1 cellular context compared by ENCODE assay signal in the genomic region with DNA sequence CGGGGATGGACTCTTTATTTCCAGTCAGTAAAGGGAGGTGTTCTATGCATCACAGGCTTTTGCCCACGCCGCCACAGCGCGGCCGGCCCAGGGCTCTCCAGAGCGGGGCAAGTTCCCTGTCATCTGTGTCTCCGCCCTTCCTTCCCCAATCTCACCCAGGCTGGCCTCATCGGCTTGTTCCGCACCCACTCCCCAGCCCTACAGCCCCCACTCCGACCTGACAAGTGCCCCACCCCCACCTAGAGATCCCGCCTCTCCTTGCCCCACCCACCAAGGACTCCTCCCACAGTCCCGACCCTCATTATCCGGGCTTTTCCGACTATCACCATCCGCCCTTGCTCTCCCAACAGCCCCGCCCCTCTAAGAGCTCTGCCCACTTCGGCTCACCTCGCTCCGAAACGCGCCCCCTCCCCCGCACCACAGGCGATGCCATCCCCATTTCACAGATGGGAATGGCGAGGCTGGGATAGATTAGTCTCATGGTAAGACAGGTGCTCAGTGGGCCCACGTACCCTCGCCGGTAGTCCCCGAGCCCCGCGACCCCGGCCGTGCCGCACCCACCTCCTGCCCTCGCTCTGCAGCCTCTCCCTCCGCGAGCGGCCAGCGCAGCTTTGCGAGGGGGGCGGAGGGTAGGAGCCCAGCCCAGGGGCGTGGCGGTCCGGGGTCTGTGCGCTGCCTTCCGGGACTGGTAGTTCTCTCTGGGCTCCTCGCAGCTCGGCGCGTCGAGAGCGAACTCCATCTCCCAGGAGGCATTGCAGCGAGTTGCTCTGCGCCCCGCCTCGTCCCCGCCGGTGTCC.
TF ChIP-seq lines count a peak whose summit lies in the region.

A gene with protein sequence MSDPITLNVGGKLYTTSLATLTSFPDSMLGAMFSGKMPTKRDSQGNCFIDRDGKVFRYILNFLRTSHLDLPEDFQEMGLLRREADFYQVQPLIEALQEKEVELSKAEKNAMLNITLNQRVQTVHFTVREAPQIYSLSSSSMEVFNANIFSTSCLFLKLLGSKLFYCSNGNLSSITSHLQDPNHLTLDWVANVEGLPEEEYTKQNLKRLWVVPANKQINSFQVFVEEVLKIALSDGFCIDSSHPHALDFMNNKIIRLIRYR (minus strand): TSS at position 615 of the 797 bp plus-strand sequence. CDS start 14,072 bp downstream, outside the sequence.

TF ChIP-seq in HepG2, 621 proteins besides CTCF, POLR2A, EP300 and RAD21 (continued from another document and continues in another):
- TF ChIP-seq, protein P1, sequence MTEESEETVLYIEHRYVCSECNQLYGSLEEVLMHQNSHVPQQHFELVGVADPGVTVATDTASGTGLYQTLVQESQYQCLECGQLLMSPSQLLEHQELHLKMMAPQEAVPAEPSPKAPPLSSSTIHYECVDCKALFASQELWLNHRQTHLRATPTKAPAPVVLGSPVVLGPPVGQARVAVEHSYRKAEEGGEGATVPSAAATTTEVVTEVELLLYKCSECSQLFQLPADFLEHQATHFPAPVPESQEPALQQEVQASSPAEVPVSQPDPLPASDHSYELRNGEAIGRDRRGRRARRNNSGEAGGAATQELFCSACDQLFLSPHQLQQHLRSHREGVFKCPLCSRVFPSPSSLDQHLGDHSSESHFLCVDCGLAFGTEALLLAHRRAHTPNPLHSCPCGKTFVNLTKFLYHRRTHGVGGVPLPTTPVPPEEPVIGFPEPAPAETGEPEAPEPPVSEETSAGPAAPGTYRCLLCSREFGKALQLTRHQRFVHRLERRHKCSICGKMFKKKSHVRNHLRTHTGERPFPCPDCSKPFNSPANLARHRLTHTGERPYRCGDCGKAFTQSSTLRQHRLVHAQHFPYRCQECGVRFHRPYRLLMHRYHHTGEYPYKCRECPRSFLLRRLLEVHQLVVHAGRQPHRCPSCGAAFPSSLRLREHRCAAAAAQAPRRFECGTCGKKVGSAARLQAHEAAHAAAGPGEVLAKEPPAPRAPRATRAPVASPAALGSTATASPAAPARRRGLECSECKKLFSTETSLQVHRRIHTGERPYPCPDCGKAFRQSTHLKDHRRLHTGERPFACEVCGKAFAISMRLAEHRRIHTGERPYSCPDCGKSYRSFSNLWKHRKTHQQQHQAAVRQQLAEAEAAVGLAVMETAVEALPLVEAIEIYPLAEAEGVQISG (CRISPR knock-in tag; IDR thresholded peaks at IDR 0.05): peak; percentile 64
- TF ChIP-seq MIXL1 (CRISPR knock-in tag; IDR thresholded peaks at IDR 0.05): peak; percentile 54; the same call in 1 of the 2 replicates
- no peak for TF ChIP-seq SSRP1 (CRISPR knock-in tag; IDR thresholded peaks at IDR 0.05)
- TF ChIP-seq, protein P2, sequence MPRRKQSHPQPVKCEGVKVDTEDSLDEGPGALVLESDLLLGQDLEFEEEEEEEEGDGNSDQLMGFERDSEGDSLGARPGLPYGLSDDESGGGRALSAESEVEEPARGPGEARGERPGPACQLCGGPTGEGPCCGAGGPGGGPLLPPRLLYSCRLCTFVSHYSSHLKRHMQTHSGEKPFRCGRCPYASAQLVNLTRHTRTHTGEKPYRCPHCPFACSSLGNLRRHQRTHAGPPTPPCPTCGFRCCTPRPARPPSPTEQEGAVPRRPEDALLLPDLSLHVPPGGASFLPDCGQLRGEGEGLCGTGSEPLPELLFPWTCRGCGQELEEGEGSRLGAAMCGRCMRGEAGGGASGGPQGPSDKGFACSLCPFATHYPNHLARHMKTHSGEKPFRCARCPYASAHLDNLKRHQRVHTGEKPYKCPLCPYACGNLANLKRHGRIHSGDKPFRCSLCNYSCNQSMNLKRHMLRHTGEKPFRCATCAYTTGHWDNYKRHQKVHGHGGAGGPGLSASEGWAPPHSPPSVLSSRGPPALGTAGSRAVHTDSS (CRISPR knock-in tag; conservative IDR thresholded peaks at IDR 0.05): no peak; the same call in 1 of the 2 replicates
- TF ChIP-seq, protein P3, sequence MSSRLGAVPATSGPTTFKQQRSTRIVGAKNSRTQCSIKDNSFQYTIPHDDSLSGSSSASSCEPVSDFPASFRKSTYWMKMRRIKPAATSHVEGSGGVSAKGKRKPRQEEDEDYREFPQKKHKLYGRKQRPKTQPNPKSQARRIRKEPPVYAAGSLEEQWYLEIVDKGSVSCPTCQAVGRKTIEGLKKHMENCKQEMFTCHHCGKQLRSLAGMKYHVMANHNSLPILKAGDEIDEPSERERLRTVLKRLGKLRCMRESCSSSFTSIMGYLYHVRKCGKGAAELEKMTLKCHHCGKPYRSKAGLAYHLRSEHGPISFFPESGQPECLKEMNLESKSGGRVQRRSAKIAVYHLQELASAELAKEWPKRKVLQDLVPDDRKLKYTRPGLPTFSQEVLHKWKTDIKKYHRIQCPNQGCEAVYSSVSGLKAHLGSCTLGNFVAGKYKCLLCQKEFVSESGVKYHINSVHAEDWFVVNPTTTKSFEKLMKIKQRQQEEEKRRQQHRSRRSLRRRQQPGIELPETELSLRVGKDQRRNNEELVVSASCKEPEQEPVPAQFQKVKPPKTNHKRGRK (CRISPR knock-in tag; IDR thresholded peaks at IDR 0.05): no peak
- peak; percentile 88 for TF ChIP-seq SRSF1 (optimal IDR thresholded peaks at IDR 0.05; ENCODE audit: low read depth, low read length)
- no peak for TF ChIP-seq ZFYVE20 (CRISPR knock-in tag; IDR thresholded peaks at IDR 0.05; ENCODE audit: borderline replicate concordance, low read depth)
- peak in 1 of 2 experiments; percentile 88; a peak in 2 of 4 replicates for TF ChIP-seq KLF16 (CRISPR knock-in tag; IDR thresholded peaks at IDR 0.05)
- no peak for TF ChIP-seq ZNF326 (CRISPR knock-in tag; IDR thresholded peaks at IDR 0.05; ENCODE audit: borderline replicate concordance)
- no peak for TF ChIP-seq ZBTB42 (CRISPR knock-in tag; IDR thresholded peaks at IDR 0.05)
- TF ChIP-seq, protein P4, sequence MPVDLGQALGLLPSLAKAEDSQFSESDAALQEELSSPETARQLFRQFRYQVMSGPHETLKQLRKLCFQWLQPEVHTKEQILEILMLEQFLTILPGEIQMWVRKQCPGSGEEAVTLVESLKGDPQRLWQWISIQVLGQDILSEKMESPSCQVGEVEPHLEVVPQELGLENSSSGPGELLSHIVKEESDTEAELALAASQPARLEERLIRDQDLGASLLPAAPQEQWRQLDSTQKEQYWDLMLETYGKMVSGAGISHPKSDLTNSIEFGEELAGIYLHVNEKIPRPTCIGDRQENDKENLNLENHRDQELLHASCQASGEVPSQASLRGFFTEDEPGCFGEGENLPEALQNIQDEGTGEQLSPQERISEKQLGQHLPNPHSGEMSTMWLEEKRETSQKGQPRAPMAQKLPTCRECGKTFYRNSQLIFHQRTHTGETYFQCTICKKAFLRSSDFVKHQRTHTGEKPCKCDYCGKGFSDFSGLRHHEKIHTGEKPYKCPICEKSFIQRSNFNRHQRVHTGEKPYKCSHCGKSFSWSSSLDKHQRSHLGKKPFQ (CRISPR knock-in tag; IDR thresholded peaks at IDR 0.05; ENCODE audit: insufficient replicate concordance): no peak
- TF ChIP-seq, protein P5, sequence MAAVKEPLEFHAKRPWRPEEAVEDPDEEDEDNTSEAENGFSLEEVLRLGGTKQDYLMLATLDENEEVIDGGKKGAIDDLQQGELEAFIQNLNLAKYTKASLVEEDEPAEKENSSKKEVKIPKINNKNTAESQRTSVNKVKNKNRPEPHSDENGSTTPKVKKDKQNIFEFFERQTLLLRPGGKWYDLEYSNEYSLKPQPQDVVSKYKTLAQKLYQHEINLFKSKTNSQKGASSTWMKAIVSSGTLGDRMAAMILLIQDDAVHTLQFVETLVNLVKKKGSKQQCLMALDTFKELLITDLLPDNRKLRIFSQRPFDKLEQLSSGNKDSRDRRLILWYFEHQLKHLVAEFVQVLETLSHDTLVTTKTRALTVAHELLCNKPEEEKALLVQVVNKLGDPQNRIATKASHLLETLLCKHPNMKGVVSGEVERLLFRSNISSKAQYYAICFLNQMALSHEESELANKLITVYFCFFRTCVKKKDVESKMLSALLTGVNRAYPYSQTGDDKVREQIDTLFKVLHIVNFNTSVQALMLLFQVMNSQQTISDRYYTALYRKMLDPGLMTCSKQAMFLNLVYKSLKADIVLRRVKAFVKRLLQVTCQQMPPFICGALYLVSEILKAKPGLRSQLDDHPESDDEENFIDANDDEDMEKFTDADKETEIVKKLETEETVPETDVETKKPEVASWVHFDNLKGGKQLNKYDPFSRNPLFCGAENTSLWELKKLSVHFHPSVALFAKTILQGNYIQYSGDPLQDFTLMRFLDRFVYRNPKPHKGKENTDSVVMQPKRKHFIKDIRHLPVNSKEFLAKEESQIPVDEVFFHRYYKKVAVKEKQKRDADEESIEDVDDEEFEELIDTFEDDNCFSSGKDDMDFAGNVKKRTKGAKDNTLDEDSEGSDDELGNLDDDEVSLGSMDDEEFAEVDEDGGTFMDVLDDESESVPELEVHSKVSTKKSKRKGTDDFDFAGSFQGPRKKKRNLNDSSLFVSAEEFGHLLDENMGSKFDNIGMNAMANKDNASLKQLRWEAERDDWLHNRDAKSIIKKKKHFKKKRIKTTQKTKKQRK (IDR thresholded peaks at IDR 0.05; ENCODE audit: low read length): no peak
- TF ChIP-seq RXRB (CRISPR knock-in tag; IDR thresholded peaks at IDR 0.05; ENCODE audit: borderline replicate concordance): peak; percentile 54
- TF ChIP-seq RCOR2 (CRISPR knock-in tag; IDR thresholded peaks at IDR 0.05): peak; percentile 98
- TF ChIP-seq SP140L (CRISPR knock-in tag; IDR thresholded peaks at IDR 0.05; ENCODE audit: borderline replicate concordance): no peak
- 0 out of 2 replicates have a peak, but pooled peaks have one; percentile 19 for TF ChIP-seq GLI4 (CRISPR knock-in tag; IDR thresholded peaks at IDR 0.05; ENCODE audit: borderline replicate concordance)
- TF ChIP-seq, protein P6, sequence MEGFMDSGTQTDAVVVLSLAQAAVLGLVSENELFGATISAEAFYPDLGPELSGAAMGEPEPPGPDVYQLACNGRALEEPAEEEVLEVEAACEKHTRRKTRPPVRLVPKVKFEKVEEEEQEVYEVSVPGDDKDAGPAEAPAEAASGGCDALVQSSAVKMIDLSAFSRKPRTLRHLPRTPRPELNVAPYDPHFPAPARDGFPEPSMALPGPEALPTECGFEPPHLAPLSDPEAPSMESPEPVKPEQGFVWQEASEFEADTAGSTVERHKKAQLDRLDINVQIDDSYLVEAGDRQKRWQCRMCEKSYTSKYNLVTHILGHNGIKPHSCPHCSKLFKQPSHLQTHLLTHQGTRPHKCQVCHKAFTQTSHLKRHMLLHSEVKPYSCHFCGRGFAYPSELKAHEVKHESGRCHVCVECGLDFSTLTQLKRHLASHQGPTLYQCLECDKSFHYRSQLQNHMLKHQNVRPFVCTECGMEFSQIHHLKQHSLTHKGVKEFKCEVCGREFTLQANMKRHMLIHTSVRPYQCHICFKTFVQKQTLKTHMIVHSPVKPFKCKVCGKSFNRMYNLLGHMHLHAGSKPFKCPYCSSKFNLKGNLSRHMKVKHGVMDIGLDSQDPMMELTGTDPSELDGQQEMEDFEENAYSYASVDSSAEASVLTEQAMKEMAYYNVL (CRISPR knock-in tag; IDR thresholded peaks at IDR 0.05; ENCODE audit: borderline replicate concordance): no peak
- TF ChIP-seq, protein P7, sequence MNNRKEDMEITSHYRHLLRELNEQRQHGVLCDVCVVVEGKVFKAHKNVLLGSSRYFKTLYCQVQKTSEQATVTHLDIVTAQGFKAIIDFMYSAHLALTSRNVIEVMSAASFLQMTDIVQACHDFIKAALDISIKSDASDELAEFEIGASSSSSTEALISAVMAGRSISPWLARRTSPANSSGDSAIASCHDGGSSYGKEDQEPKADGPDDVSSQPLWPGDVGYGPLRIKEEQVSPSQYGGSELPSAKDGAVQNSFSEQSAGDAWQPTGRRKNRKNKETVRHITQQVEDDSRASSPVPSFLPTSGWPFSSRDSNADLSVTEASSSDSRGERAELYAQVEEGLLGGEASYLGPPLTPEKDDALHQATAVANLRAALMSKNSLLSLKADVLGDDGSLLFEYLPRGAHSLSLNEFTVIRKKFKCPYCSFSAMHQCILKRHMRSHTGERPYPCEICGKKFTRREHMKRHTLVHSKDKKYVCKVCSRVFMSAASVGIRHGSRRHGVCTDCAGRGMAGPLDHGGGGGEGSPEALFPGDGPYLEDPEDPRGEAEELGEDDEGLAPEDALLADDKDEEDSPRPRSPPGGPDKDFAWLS (CRISPR knock-in tag; IDR thresholded peaks at IDR 0.05; ENCODE audit: borderline replicate concordance): no peak
- TF ChIP-seq, protein P8, sequence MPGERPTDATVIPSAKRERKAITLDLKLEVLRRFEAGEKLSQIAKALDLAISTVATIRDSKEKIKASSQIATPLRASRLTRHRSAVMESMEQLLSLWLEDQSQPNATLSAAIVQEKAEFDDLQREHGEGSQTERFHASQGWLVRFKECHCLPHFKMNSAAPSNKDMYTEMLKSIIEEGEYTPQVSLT (CRISPR knock-in tag; IDR thresholded peaks at IDR 0.05; ENCODE audit: borderline replicate concordance, low read depth): no peak
- no peak for TF ChIP-seq ZNF484 (CRISPR knock-in tag; IDR thresholded peaks at IDR 0.05; ENCODE audit: borderline replicate concordance, low read depth)
- no peak for TF ChIP-seq PLRG1 (conservative IDR thresholded peaks at IDR 0.05)
- TF ChIP-seq MED8 (CRISPR knock-in tag; IDR thresholded peaks at IDR 0.05; ENCODE audit: insufficient replicate concordance): no peak
- peak; percentile 75; the same call in 1 of the 2 replicates for TF ChIP-seq ZSCAN31 (CRISPR knock-in tag; IDR thresholded peaks at IDR 0.05; ENCODE audit: low read depth)
- TF ChIP-seq KLF15 (CRISPR knock-in tag; IDR thresholded peaks at IDR 0.05; ENCODE audit: borderline replicate concordance): peak; percentile 75; the same call in 1 of the 2 replicates
- TF ChIP-seq, protein P9, sequence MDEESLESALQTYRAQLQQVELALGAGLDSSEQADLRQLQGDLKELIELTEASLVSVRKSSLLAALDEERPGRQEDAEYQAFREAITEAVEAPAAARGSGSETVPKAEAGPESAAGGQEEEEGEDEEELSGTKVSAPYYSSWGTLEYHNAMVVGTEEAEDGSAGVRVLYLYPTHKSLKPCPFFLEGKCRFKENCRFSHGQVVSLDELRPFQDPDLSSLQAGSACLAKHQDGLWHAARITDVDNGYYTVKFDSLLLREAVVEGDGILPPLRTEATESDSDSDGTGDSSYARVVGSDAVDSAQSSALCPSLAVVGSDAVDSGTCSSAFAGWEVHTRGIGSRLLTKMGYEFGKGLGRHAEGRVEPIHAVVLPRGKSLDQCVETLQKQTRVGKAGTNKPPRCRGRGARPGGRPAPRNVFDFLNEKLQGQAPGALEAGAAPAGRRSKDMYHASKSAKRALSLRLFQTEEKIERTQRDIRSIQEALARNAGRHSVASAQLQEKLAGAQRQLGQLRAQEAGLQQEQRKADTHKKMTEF (CRISPR knock-in tag; IDR thresholded peaks at IDR 0.05): peak; percentile 87
- peak; percentile 31; the same call in 1 of the 2 replicates for TF ChIP-seq NFYB (CRISPR knock-in tag; IDR thresholded peaks at IDR 0.05)
- no peak for TF ChIP-seq RORA (CRISPR knock-in tag; IDR thresholded peaks at IDR 0.05)
- TF ChIP-seq, protein P10, sequence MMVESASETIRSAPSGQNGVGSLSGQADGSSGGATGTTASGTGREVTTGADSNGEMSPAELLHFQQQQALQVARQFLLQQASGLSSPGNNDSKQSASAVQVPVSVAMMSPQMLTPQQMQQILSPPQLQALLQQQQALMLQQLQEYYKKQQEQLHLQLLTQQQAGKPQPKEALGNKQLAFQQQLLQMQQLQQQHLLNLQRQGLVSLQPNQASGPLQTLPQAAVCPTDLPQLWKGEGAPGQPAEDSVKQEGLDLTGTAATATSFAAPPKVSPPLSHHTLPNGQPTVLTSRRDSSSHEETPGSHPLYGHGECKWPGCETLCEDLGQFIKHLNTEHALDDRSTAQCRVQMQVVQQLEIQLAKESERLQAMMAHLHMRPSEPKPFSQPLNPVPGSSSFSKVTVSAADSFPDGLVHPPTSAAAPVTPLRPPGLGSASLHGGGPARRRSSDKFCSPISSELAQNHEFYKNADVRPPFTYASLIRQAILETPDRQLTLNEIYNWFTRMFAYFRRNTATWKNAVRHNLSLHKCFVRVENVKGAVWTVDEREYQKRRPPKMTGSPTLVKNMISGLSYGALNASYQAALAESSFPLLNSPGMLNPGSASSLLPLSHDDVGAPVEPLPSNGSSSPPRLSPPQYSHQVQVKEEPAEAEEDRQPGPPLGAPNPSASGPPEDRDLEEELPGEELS (CRISPR knock-in tag; IDR thresholded peaks at IDR 0.05): no peak
- TF ChIP-seq TEAD3 (CRISPR knock-in tag; optimal IDR thresholded peaks at IDR 0.05; ENCODE audit: borderline replicate concordance): peak; percentile 35
- TF ChIP-seq ZSCAN12 (CRISPR knock-in tag; IDR thresholded peaks at IDR 0.05): no peak
- peak; percentile 82 for TF ChIP-seq MTA1 (CRISPR knock-in tag; IDR thresholded peaks at IDR 0.05; ENCODE audit: borderline replicate concordance)
- no peak for TF ChIP-seq CENPX (CRISPR knock-in tag; IDR thresholded peaks at IDR 0.05)
